8 cellular contexts compared by ENCODE assay signal in the genomic region with DNA sequence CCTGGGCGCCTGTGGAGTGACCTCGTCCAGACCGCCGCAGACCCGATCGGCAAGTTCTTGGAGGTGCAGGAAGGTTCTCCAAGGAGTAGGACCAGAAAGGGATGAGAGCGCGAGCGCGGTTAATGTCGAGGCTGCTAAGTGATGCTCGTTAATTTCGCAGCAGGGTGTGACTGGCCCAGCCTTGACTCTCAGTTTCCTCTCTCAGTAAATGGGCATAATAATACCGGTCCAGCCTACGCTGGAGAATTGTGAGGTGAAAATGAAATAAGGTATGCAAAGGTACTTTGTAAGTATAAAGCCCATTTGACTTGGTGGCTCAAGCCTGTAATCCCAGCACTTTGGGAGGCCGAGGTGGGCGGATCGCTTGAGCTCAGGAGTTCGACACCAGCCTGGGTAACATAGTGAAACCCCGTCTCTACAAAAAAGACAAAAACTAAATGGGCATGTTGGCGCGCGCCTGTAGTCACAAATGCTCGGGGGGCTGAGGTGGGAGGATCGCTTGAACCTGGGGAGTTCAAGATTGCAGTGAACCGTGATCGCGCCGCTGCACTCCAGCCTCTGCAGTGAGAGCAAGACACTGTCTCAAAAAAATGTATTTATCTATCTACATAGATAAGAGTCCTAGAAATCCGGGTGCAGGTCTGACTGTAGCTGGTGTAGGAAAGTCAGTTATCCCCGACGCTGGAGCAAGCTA.
DNase-seq lines count a peak whose midpoint lies in the region.

No MANE protein-coding gene starts in this region.

- H3K27me3 ChIP-seq in muscle layer of duodenum (ENCODE audit: low read depth, low read length) = no peaks in the 10 kb centered on the region

- peak; percentile 16 for DNase-seq in activated CD8-positive, alpha-beta memory T cell treated with anti-CD3 and anti-CD28 coated beads, Interleukin-2, amount 50 U/mL, for 4 hours
- no peak for DNase-seq in activated CD8-positive, alpha-beta memory T cell treated with anti-CD3 and anti-CD28 coated beads, Interleukin-2, amount 50 U/mL, for 48 hours
- peak; percentile 68 for DNase-seq in NCI-H748 treated with DMSO at 0.1 percent for 48 hours (lab: John Stamatoyannopoulos, UW)
- no peak for DNase-seq in NCI-H2081 (lab: John Stamatoyannopoulos, UW)
- DNase-seq in foreskin melanocyte = no peak
- no peak for DNase-seq in stimulated activated CD4-positive, alpha-beta T cell treated with anti-CD3 and anti-CD28 coated beads, Interleukin-12 subunit alpha, Interleukin-12 subunit beta, amount 100 ng/mL, for 4 hours

- H3K36me3 ChIP-seq in muscle layer of duodenum (ENCODE audit: control insufficient read depth in 1 of 2, insufficient read depth in 2 of 2, low read length in 2 of 2) = no peaks in the 10 kb centered on the region

- peak overlapping the region; percentile 90 to 92 for H3K4me3 ChIP-seq in muscle layer of duodenum (ENCODE audit: low read depth in 1 of 2, low read length in 2 of 2)

- peaks cover 8 to 17% of the 10 kb centered on the region in 2 donors for H3K4me1 ChIP-seq in muscle layer of duodenum (ENCODE audit: control insufficient read depth in 1 of 2, insufficient read depth in 2 of 2, low read length in 2 of 2)

- peak overlapping the region; percentile 86 for H3K27ac ChIP-seq in cingulate gyrus (ENCODE audit: low read depth, low read length)
- H3K27ac ChIP-seq in muscle layer of duodenum (ENCODE audit: low read length) = peak overlapping the region; percentile 84

- no peaks in the 10 kb centered on the region for H3K9me3 ChIP-seq in muscle layer of duodenum (ENCODE audit: control insufficient read depth in 1 of 2, low read length in 2 of 2)

Comparison
In these comparisons a context has a peak if more than half of its experiments do, and no peak if none do; other contexts are left out.
1. DNase-seq: peak in activated CD8-positive, alpha-beta memory T cell treated with anti-CD3 and anti-CD28 coated beads, Interleukin-2, amount 50 U/mL, for 4 hours (single experiment) and NCI-H748 treated with DMSO at 0.1 percent for 48 hours (single experiment); none in activated CD8-positive, alpha-beta memory T cell treated with anti-CD3 and anti-CD28 coated beads, Interleukin-2, amount 50 U/mL, for 48 hours (single experiment), NCI-H2081 (0 of 2), foreskin melanocyte (single experiment) and stimulated activated CD4-positive, alpha-beta T cell treated with anti-CD3 and anti-CD28 coated beads, Interleukin-12 subunit alpha, Interleukin-12 subunit beta, amount 100 ng/mL, for 4 hours (single experiment).